In genomic region chr19:4909172-4909896, GRCh38 we compare ENCODE assay signal across 8 cellular contexts. TPM values are rescaled to one million over a fixed set of nuclear protein-coding genes. Genes with fewer than 3 reads are reported as not detected.
DNase-seq lines count a peak whose midpoint lies in the region; ATAC-seq lines count a peak whose summit lies in the region.

TSS of gene UHRF1 (plus strand) at chr19:4909501. CDS start at chr19:4910886, 1,385 bp downstream.

- peak within 1 kb of the TSS; percentile 90 for H3K27ac Mint-ChIP-seq in activated CD4-positive, alpha-beta T cell treated with anti-CD3 and anti-CD28 coated beads for 36 hours
- H3K27ac Mint-ChIP-seq in activated naive CD8-positive, alpha-beta T cell = peak within 1 kb of the TSS; percentile 90

- H3K4me3 Mint-ChIP-seq in activated CD4-positive, alpha-beta T cell treated with anti-CD3 and anti-CD28 coated beads for 36 hours = peak within 1 kb of the TSS; percentile 83
- H3K4me3 Mint-ChIP-seq in activated naive CD8-positive, alpha-beta T cell = peak within 1 kb of the TSS; percentile 98

- H3K4me1 Mint-ChIP-seq in activated CD4-positive, alpha-beta T cell treated with anti-CD3 and anti-CD28 coated beads for 36 hours = peaks cover 34% of the 10 kb centered on the region
- H3K4me1 Mint-ChIP-seq in activated naive CD8-positive, alpha-beta T cell (ENCODE audit: low read depth) = peaks cover 60% of the 10 kb centered on the region

- H3K36me3 Mint-ChIP-seq in activated CD4-positive, alpha-beta T cell treated with anti-CD3 and anti-CD28 coated beads for 36 hours (ENCODE audit: low read depth) = peaks cover 38% of the 10 kb centered on the region
- H3K36me3 Mint-ChIP-seq in activated naive CD8-positive, alpha-beta T cell = peaks cover 3% of the 10 kb centered on the region

- POLR2A ChIA-PET in activated CD4-positive, alpha-beta T cell treated with anti-CD3 and anti-CD28 coated beads for 36 hours (lab: Charles Lee) = no interaction called here

- ATAC-seq in activated CD4-positive, alpha-beta T cell treated with anti-CD3 and anti-CD28 coated beads for 36 hours = peak; percentile 28
- ATAC-seq in HG03095 (IDR thresholded peaks at IDR 0.05; ENCODE audit: unreplicated experiment) = peak; percentile 21

- intact Hi-C loops in activated CD4-positive, alpha-beta T cell treated with anti-CD3 and anti-CD28 coated beads for 36 hours (cut with DNase I, micrococcal nuclease) = loop anchor here in 1 of 2 experiments (1.0 kb wide), 1 partner anchor 118 kb away; the partner anchor contains the start of gene FEM1A

- H3K9me3 Mint-ChIP-seq in activated CD4-positive, alpha-beta T cell treated with anti-CD3 and anti-CD28 coated beads for 36 hours (ENCODE audit: low read depth) = no peaks in the 10 kb centered on the region
- H3K9me3 Mint-ChIP-seq in activated naive CD8-positive, alpha-beta T cell (ENCODE audit: low read depth) = no peaks in the 10 kb centered on the region

- DNase-seq in activated CD4-positive, alpha-beta T cell treated with anti-CD3 and anti-CD28 coated beads for 36 hours = peak; percentile 87
- no peak for DNase-seq in activated CD4-positive, alpha-beta T cell treated with anti-CD3 and anti-CD28 coated beads for 4 hours
- DNase-seq in NOMO-1 (lab: John Stamatoyannopoulos, UW; ENCODE audit: unreplicated experiment in 2 of 2) (peak; percentile 65 to 79), iPS-NIHi11 (ENCODE audit: low spot score) (peak; percentile 82), C1 segment of cervical spinal cord (lab: John Stamatoyannopoulos, UW) (no peak)
- DNase-seq in stimulated activated CD4-positive, alpha-beta T cell treated with anti-CD3 and anti-CD28 coated beads, Interleukin-4, amount 100 ng/mL, for 24 hours = peak; percentile 70

- CTCF ChIA-PET in activated CD4-positive, alpha-beta T cell treated with anti-CD3 and anti-CD28 coated beads for 36 hours (lab: Charles Lee) = interaction anchor here (1.7 kb wide), 1 partner anchor 99 kb away, joined by 8 read pairs; no protein-coding TSS in a partner anchor

- H3K27me3 Mint-ChIP-seq in activated CD4-positive, alpha-beta T cell treated with anti-CD3 and anti-CD28 coated beads for 36 hours = no peaks in the 10 kb centered on the region
- no peaks in the 10 kb centered on the region for H3K27me3 Mint-ChIP-seq in activated naive CD8-positive, alpha-beta T cell

RNA-seq across cellular contexts. Expression of gene UHRF1, which starts in this region (rescaled TPM):
- 100 to 1,000 TPM; 126 to 151 TPM for total RNA-seq in activated CD4-positive, alpha-beta T cell treated with anti-CD3 and anti-CD28 coated beads for 36 hours

Comparison
In these comparisons a context has a peak if more than half of its experiments do, and no peak if none do; other contexts are left out.
1. DNase-seq: peak in activated CD4-positive, alpha-beta T cell treated with anti-CD3 and anti-CD28 coated beads for 36 hours (single experiment), NOMO-1 (2 of 2), iPS-NIHi11 (single experiment) and stimulated activated CD4-positive, alpha-beta T cell treated with anti-CD3 and anti-CD28 coated beads, Interleukin-4, amount 100 ng/mL, for 24 hours (single experiment); none in activated CD4-positive, alpha-beta T cell treated with anti-CD3 and anti-CD28 coated beads for 4 hours (0 of 2) and C1 segment of cervical spinal cord (0 of 14).